Comparison of ENCODE assay signal across 26 cellular contexts in the genomic region with DNA sequence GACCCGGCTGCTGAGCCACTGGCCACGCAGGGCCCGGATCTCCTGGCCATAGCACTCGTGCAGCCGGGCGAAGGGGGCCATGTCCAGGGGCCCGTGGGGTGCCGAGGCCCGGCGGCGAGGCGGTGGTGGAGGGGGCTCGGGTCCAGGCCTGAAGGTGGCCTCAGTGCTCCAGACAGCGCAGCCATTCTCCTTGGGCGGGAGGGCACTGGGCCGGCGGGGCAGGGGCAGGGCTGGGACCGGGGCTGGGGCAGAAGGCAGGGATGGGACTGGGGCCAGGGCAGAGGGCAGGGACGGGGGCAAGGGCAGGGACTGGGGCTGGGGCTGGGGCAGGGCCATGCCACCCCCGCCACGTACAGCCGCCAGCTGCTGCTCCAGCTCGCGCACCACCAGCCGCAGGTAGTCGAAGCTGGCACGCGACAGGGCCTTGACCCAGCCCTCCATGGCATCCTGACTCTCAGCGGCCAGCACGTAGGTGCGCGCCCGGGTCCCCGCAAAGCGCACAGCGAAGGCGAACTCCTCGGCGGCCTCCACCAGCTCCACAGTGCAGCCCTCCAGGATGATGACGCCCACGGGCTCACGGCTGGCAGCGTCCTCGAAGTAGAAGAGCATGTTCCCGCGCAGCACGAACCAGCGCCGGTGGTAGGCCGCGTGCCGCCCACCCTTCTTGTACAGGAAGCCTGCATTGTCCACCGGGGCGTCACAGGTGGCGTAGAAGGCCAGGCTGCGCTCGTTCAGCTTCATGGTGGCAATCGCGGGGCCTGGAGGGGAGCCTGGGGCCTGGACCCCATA. TPM values are rescaled to one million over a fixed set of nuclear protein-coding genes. Genes with fewer than 3 reads are reported as not detected.
A peak's percentile ranks its signal among the peaks of the same experiment; 100 is the strongest.
DNase-seq lines count a peak whose midpoint lies in the region; ATAC-seq, FAIRE-seq and TF ChIP-seq lines count a peak whose summit lies in the region.
"Had no signal": no experiment of that assay in that cellular context is flagged by ENCODE, and none has a peak within 500 bp of the region (broad histone marks: within the 10 kb centered on the region; RNA-seq: fewer than 3 reads in every experiment).

No MANE protein-coding gene starts in this region.

- H3K4me3 Mint-ChIP-seq in stimulated activated memory B cell treated with anti-CD40 and anti-IgM and Interleukin-4, amounts not matched to agents 10 μg/mL and 1 μg/mL and 100 μg/mL, for 72 hours, result no peak overlapping the region
- H3K4me3 Mint-ChIP-seq: activated naive CD8-positive, alpha-beta T cell treated with anti-CD3 and anti-CD28 coated beads for 36 hours; activated T-cell treated with anti-CD3 and anti-CD28 coated beads, Interleukin-2, amount 50 U/mL, for 4 hours; naive thymus-derived CD4-positive, alpha-beta T cell; T-cell had no signal

- no peak for TF ChIP-seq CTCF in right lobe of liver (IDR thresholded peaks at IDR 0.05)

- H3K4me1 ChIP-seq in BLaER1 treated with 17β-estradiol and CSF1 and Interleukin-3, amounts not matched to agents 10 nM and 100 nM, result peaks cover 71 to 91% (median 86%) of the 10 kb centered on the region in 10 experiments
- H3K4me1 ChIP-seq in SJSA1 (replicated peaks), result peaks cover 14% of the 10 kb centered on the region
- peaks cover 0 to 44% (median 10%) of the 10 kb centered on the region in 4 donors for H3K4me1 ChIP-seq in right lobe of liver

- 50% methylated on average over 2 of the region's 59 CpGs for WGBS in right lobe of liver (ENCODE audit: insufficient coverage, low coverage, low lambda C conversion rate, missing lambda C conversion rate)

- DNase-seq in SJSA1 (ENCODE audit: low read depth in 1 of 2, low spot score in 2 of 2) (no peak), right lobe of liver (peak in 1 of 3 donors; percentile 56), GM12892 (ENCODE audit: insufficient read length) (no peak), NCI-H510A treated with DMSO at 0.1 percent for 48 hours (lab: John Stamatoyannopoulos, UW) (no peak), inferior parietal cortex (ENCODE audit: extremely low spot score) (no peak)
- DNase-seq: activated CD4-positive, CD25-positive, alpha-beta regulatory T cell; activated gamma-delta T cell; activated naive CD8-positive, alpha-beta T cell treated with anti-CD3 and anti-CD28 coated beads for 36 hours; activated T-cell treated with anti-CD3 and anti-CD28 coated beads, Interleukin-2, amount 50 U/mL, for 4 hours; COR-L47; DMS53; effector CD8-positive, alpha-beta T cell; naive thymus-derived CD4-positive, alpha-beta T cell; NCI-H446; NCI-H82; occipital lobe; stimulated activated naive CD4-positive, alpha-beta T cell; T-cell had no signal

- intact Hi-C loops in right lobe of liver (cut with DNase I), result no loop called here

- H3K4me1 Mint-ChIP-seq in stimulated activated memory B cell treated with anti-CD40 and anti-IgM and Interleukin-4, amounts not matched to agents 10 μg/mL and 1 μg/mL and 100 μg/mL, for 72 hours, result peaks cover 51% of the 10 kb centered on the region

- H3K27ac Mint-ChIP-seq in stimulated activated memory B cell treated with anti-CD40 and anti-IgM and Interleukin-4, amounts not matched to agents 10 μg/mL and 1 μg/mL and 100 μg/mL, for 72 hours, result no peak overlapping the region
- H3K27ac Mint-ChIP-seq: activated naive CD8-positive, alpha-beta T cell treated with anti-CD3 and anti-CD28 coated beads for 36 hours; naive thymus-derived CD4-positive, alpha-beta T cell; T-cell had no signal

- H3K27me3 ChIP-seq in BLaER1 treated with 17β-estradiol and CSF1 and Interleukin-3, amounts not matched to agents 10 nM and 100 nM, result no peaks in the 10 kb centered on the region
- H3K27me3 ChIP-seq in SJSA1 (replicated peaks) (no peaks in the 10 kb centered on the region), right lobe of liver (no peaks in the 10 kb centered on the region)
- H3K27me3 ChIP-seq: vagina had no signal

- H3K9me3 ChIP-seq in BLaER1 treated with 17β-estradiol and CSF1 and Interleukin-3, amounts not matched to agents 10 nM and 100 nM (replicated peaks in 1 of 11), result no peaks in the 10 kb centered on the region
- H3K9me3 ChIP-seq in SJSA1 (replicated peaks), result no peaks in the 10 kb centered on the region
- H3K9me3 ChIP-seq in right lobe of liver, result no peaks in the 10 kb centered on the region
- H3K9me3 ChIP-seq: thoracic aorta, vagina had no signal

- H3K4me2 ChIP-seq in BLaER1 treated with 17β-estradiol and CSF1 and Interleukin-3, amounts not matched to agents 10 nM and 100 nM, result peak overlapping the region; percentile 82 to 99 (median 96)

- peak in 3 of 4 donors; percentile 1 to 2 (median 1) for ATAC-seq in right lobe of liver
- ATAC-seq in stimulated activated memory B cell treated with anti-CD40 and anti-IgM and Interleukin-4, amounts not matched to agents 10 μg/mL and 1 μg/mL and 100 μg/mL, for 72 hours, result peak; percentile 37
- ATAC-seq: activated T-cell treated with anti-CD3 and anti-CD28 coated beads, Interleukin-2, amount 50 U/mL, for 4 hours; naive thymus-derived CD4-positive, alpha-beta T cell; T-cell had no signal

- FAIRE-seq in GM12892 (lab: Jason Lieb, UNC), result no peak
- FAIRE-seq: TTC549 had no signal

- H3K9me3 Mint-ChIP-seq in stimulated activated memory B cell treated with anti-CD40 and anti-IgM and Interleukin-4, amounts not matched to agents 10 μg/mL and 1 μg/mL and 100 μg/mL, for 72 hours, result no peaks in the 10 kb centered on the region
- H3K9me3 Mint-ChIP-seq: activated naive CD8-positive, alpha-beta T cell treated with anti-CD3 and anti-CD28 coated beads for 36 hours; activated T-cell treated with anti-CD3 and anti-CD28 coated beads, Interleukin-2, amount 50 U/mL, for 4 hours; naive thymus-derived CD4-positive, alpha-beta T cell; T-cell had no signal

- peak overlapping the region in 10 of 11 experiments; percentile 74 to 88 (median 81); a peak in 19 of 22 replicates for H3K27ac ChIP-seq in BLaER1 treated with 17β-estradiol and CSF1 and Interleukin-3, amounts not matched to agents 10 nM and 100 nM
- H3K27ac ChIP-seq in SJSA1 (peak overlapping the region; percentile 43; the same call in 1 of the 2 replicates), right lobe of liver (peak overlapping the region in 1 of 3 donors; percentile 42)
- H3K27ac ChIP-seq: C4-2B, coronary artery, epithelial cell of prostate, thoracic aorta, vagina had no signal

- H3K4me3 ChIP-seq in BLaER1 treated with 17β-estradiol and CSF1 and Interleukin-3, amounts not matched to agents 10 nM and 100 nM, result no peak overlapping the region
- H3K4me3 ChIP-seq in SJSA1, result no peak overlapping the region
- H3K4me3 ChIP-seq in right lobe of liver, result no peak overlapping the region
- H3K4me3 ChIP-seq: coronary artery, thoracic aorta, vagina had no signal

- TF ChIP-seq POLR2A in right lobe of liver (IDR thresholded peaks at IDR 0.05) (no peak), GM12892 (IDR thresholded peaks at IDR 0.05; ENCODE audit: low read depth, low read length) (no peak)

- H3K9ac ChIP-seq in BLaER1 treated with 17β-estradiol and CSF1 and Interleukin-3, amounts not matched to agents 10 nM and 100 nM, result peak overlapping the region; percentile 68 to 81 (median 72); a peak in 19 of 22 replicates

- peaks cover 20% of the 10 kb centered on the region for H3K27me3 Mint-ChIP-seq in stimulated activated memory B cell treated with anti-CD40 and anti-IgM and Interleukin-4, amounts not matched to agents 10 μg/mL and 1 μg/mL and 100 μg/mL, for 72 hours

- H4K20me1 ChIP-seq in BLaER1 treated with 17β-estradiol and CSF1 and Interleukin-3, amounts not matched to agents 10 nM and 100 nM, result peaks cover 6 to 33% (median 12%) of the 10 kb centered on the region in 11 experiments; a peak in 14 of 22 replicates

- H3K36me3 ChIP-seq in BLaER1 treated with 17β-estradiol and CSF1 and Interleukin-3, amounts not matched to agents 10 nM and 100 nM, result peaks cover 8 to 49% (median 38%) of the 10 kb centered on the region in 11 experiments; a peak in 21 of 22 replicates
- peaks cover 14% of the 10 kb centered on the region for H3K36me3 ChIP-seq in SJSA1
- H3K36me3 ChIP-seq in right lobe of liver, result no peaks in the 10 kb centered on the region

- peaks cover 7% of the 10 kb centered on the region for H3K36me3 Mint-ChIP-seq in stimulated activated memory B cell treated with anti-CD40 and anti-IgM and Interleukin-4, amounts not matched to agents 10 μg/mL and 1 μg/mL and 100 μg/mL, for 72 hours
- H3K36me3 Mint-ChIP-seq: activated naive CD8-positive, alpha-beta T cell treated with anti-CD3 and anti-CD28 coated beads for 36 hours had no signal

RNA-seq across cellular contexts. Expression of gene PHETA1, which starts 6.0 kb away (rescaled TPM):
- 1.8 and 8.5 TPM in 2 replicates for total RNA-seq in SJSA1 (2014; rRNA removed; shearing (Covaris generic))
- total RNA-seq in right lobe of liver, result 10 to 100 TPM in 1 of 6 experiments, 1 to 10 TPM in 5; 4.2 to 14.8 (median 7.0) TPM
- 1.3 TPM for polyA plus RNA-seq in GM12892 (2012; ENCODE audit: missing spikeins)

RNA-seq across cellular contexts. Expression of gene SH2B3, which starts 42.8 kb away (rescaled TPM):
- 13.0 and 20.5 TPM in 2 replicates for total RNA-seq in SJSA1 (2014; rRNA removed; shearing (Covaris generic))
- total RNA-seq in right lobe of liver, result 10 to 100 TPM in 5 of 6 experiments, 1 to 10 TPM in 1; 6.7 to 43.5 (median 17.0) TPM
- polyA plus RNA-seq in GM12892 (2012; ENCODE audit: missing spikeins), result 15.8 TPM
